Comparison of ENCODE assay signal across 9 cellular contexts in genomic region chr1:26694185-26694572, GRCh38. TPM values are rescaled to one million over a fixed set of nuclear protein-coding genes. Genes with fewer than 3 reads are reported as not detected.
DNase-seq lines count a peak whose midpoint lies in the region; ATAC-seq and TF ChIP-seq lines count a peak whose summit lies in the region.
"Had no signal": no experiment of that assay in that cellular context is flagged by ENCODE, and none has a peak within 500 bp of the region (broad histone marks: within the 10 kb centered on the region; RNA-seq: fewer than 3 reads in every experiment).

No MANE protein-coding gene starts in this region.

- H3K4me3 Mint-ChIP-seq in activated naive CD4-positive, alpha-beta T cell treated with anti-CD3 and anti-CD28 coated beads, Interleukin-2, amount 10 ng/mL, durations not matched to agents 7 days and 5 days, result peak overlapping the region; percentile 87
- peak overlapping the region; percentile 89 for H3K4me3 Mint-ChIP-seq in mesothelial cell of epicardium

- no peak for DNase-seq in activated naive CD4-positive, alpha-beta T cell treated with anti-CD3 and anti-CD28 coated beads, Interleukin-2, amount 10 ng/mL, durations not matched to agents 7 days and 5 days
- DNase-seq in activated naive CD4-positive, alpha-beta T cell (lab: John Stamatoyannopoulos, UW), result no peak
- peak; percentile 71 for DNase-seq in amniotic epithelial cell (ENCODE audit: low read depth)
- no peak for DNase-seq in mesothelial cell of epicardium (ENCODE audit: low spot score in 2 of 2, unreplicated experiment in 2 of 2)
- DNase-seq in upper lobe of right lung, result no peak
- DNase-seq in stimulated activated CD4-positive, alpha-beta T cell treated with anti-CD3 and anti-CD28 coated beads, Interleukin-4, amount 100 ng/mL, for 4 hours, result no peak
- DNase-seq in HPDE6-E6E7 (ENCODE audit: extremely low spot score), result no peak
- no peak for DNase-seq in ACHN
- DNase-seq: activated CD4-positive, CD25-positive, alpha-beta regulatory T cell treated with anti-CD3 and anti-CD28 coated beads, Interleukin-2, amount 50 U/mL, for 72 hours had no signal

- TF ChIP-seq CTCF in mesothelial cell of epicardium (IDR thresholded peaks at IDR 0.05; ENCODE audit: unreplicated experiment) (no peak), upper lobe of right lung (IDR thresholded peaks at IDR 0.05) (no peak)

- intact Hi-C loops in upper lobe of right lung (cut with DNase I), result loop anchor here (10.0 kb wide), 1 partner anchor 91 kb away; the partner anchor contains the start of gene PIGV

- CTCF ChIA-PET in activated naive CD4-positive, alpha-beta T cell treated with anti-CD3 and anti-CD28 coated beads, Interleukin-2, amount 10 ng/mL, durations not matched to agents 7 days and 5 days (lab: Charles Lee), result interaction anchor here (0.9 to 4.0 kb wide), 4 partner anchors 17 to 95 kb away, joined by 4 to 41 read pairs (median 10); partner anchors contain the start of gene PIGV

- H3K4me1 Mint-ChIP-seq in activated naive CD4-positive, alpha-beta T cell treated with anti-CD3 and anti-CD28 coated beads, Interleukin-2, amount 10 ng/mL, durations not matched to agents 7 days and 5 days, result peaks cover 29% of the 10 kb centered on the region
- peaks cover 42% of the 10 kb centered on the region for H3K4me1 Mint-ChIP-seq in mesothelial cell of epicardium

- peaks cover 35% of the 10 kb centered on the region for H3K4me1 ChIP-seq in upper lobe of right lung

- H3K36me3 Mint-ChIP-seq in activated naive CD4-positive, alpha-beta T cell treated with anti-CD3 and anti-CD28 coated beads, Interleukin-2, amount 10 ng/mL, durations not matched to agents 7 days and 5 days, result no peaks in the 10 kb centered on the region
- no peaks in the 10 kb centered on the region for H3K36me3 Mint-ChIP-seq in mesothelial cell of epicardium

- H3K27me3 ChIP-seq in upper lobe of right lung, result no peaks in the 10 kb centered on the region

- no peak for ATAC-seq in upper lobe of right lung

- no peaks in the 10 kb centered on the region for H3K9me3 ChIP-seq in upper lobe of right lung

- peaks cover 4% of the 10 kb centered on the region for H3K27me3 Mint-ChIP-seq in activated naive CD4-positive, alpha-beta T cell treated with anti-CD3 and anti-CD28 coated beads, Interleukin-2, amount 10 ng/mL, durations not matched to agents 7 days and 5 days
- no peaks in the 10 kb centered on the region for H3K27me3 Mint-ChIP-seq in mesothelial cell of epicardium (ENCODE audit: low read depth)

- H3K27ac ChIP-seq in upper lobe of right lung, result peak overlapping the region; percentile 96

- in situ Hi-C loops in ACHN (cut with HindIII; ENCODE audit: low pct_ligation_motif_present, low pct_unique_long_range_greater_than_20kb, low sequenced_read_pairs), result no loop called here

- H3K36me3 ChIP-seq in upper lobe of right lung, result no peaks in the 10 kb centered on the region

- H3K27ac Mint-ChIP-seq in activated naive CD4-positive, alpha-beta T cell treated with anti-CD3 and anti-CD28 coated beads, Interleukin-2, amount 10 ng/mL, durations not matched to agents 7 days and 5 days, result peak overlapping the region; percentile 97
- H3K27ac Mint-ChIP-seq in mesothelial cell of epicardium, result peak overlapping the region; percentile 100

- no peaks in the 10 kb centered on the region for H3K9me3 Mint-ChIP-seq in activated naive CD4-positive, alpha-beta T cell treated with anti-CD3 and anti-CD28 coated beads, Interleukin-2, amount 10 ng/mL, durations not matched to agents 7 days and 5 days
- no peaks in the 10 kb centered on the region for H3K9me3 Mint-ChIP-seq in mesothelial cell of epicardium

- H3K4me3 ChIP-seq in upper lobe of right lung, result peak overlapping the region; percentile 66

RNA-seq across cellular contexts. Expression of gene ARID1A, which starts 1.6 kb away (rescaled TPM):
- total RNA-seq in mesothelial cell of epicardium (144 to 160 TPM (median 149 TPM) in 3 replicates), upper lobe of right lung (64.3 TPM)
